In genomic region chr22:48566741-48567140, GRCh38 we compare ENCODE assay signal across 21 cellular contexts.
DNase-seq lines count a peak whose midpoint lies in the region; ATAC-seq and TF ChIP-seq lines count a peak whose summit lies in the region.
"Had no signal": no experiment of that assay in that cellular context is flagged by ENCODE, and none has a peak within 500 bp of the region (broad histone marks: within the 10 kb centered on the region; RNA-seq: fewer than 3 reads in every experiment).

No MANE protein-coding gene starts in this region.

- peaks cover 8% of the 10 kb centered on the region for H3K36me3 Mint-ChIP-seq in type B pancreatic cell

- H3K27ac ChIP-seq in A673 (ENCODE audit: low read depth, low read length, poor library complexity, severe bottlenecking): peak overlapping the region; percentile 78
- no peak overlapping the region for H3K27ac ChIP-seq in BLaER1
- H3K27ac ChIP-seq: stomach, transverse colon had no signal

- H3K27ac Mint-ChIP-seq in type B pancreatic cell: no peak overlapping the region
- H3K27ac Mint-ChIP-seq: activated B cell treated with CpG ODN at 0.5 μM for 24 hours; activated CD4-positive, alpha-beta memory T cell treated with anti-CD3 and anti-CD28 coated beads, Interleukin-2, amount 10 ng/mL, durations not matched to agents 7 days and 5 days; IgD-negative memory B cell had no signal

- intact Hi-C loops in A673 (cut with micrococcal nuclease; ENCODE audit: unreplicated experiment): no loop called here

- peaks cover 18% of the 10 kb centered on the region for H3K4me1 ChIP-seq in A673 (ENCODE audit: insufficient read depth, low read length, poor library complexity, severe bottlenecking)
- H3K4me1 ChIP-seq in BLaER1: peaks cover 17% of the 10 kb centered on the region
- peaks cover 21% of the 10 kb centered on the region for H3K4me1 ChIP-seq in Loucy (ENCODE audit: insufficient read depth, low read length, poor library complexity, severe bottlenecking)
- H3K4me1 ChIP-seq: transverse colon had no signal

- peaks cover 7% of the 10 kb centered on the region for H3K4me1 Mint-ChIP-seq in type B pancreatic cell (ENCODE audit: unreplicated experiment)

- H3K9ac ChIP-seq in BLaER1 (no peak overlapping the region), Loucy (ENCODE audit: low read depth, low read length, poor library complexity, severe bottlenecking) (peak overlapping the region; percentile 82)

- peaks cover 14% of the 10 kb centered on the region for H3K9me3 ChIP-seq in A673 (ENCODE audit: low read depth, low read length, poor library complexity, severe bottlenecking)
- peaks cover 25% of the 10 kb centered on the region for H3K9me3 ChIP-seq in BLaER1
- H3K9me3 ChIP-seq in Loucy (ENCODE audit: insufficient read depth, low read depth, low read length): peaks cover 15% of the 10 kb centered on the region; the same call in 1 of the 2 replicates
- H3K9me3 ChIP-seq: transverse colon had no signal

- peak overlapping the region; percentile 66 for H3K4me2 ChIP-seq in BLaER1
- H3K4me2 ChIP-seq in Loucy (ENCODE audit: low read depth, low read length, poor library complexity, severe bottlenecking): peak overlapping the region; percentile 88

- H3K27me3 ChIP-seq in A673 (replicated peaks; ENCODE audit: insufficient read depth, low read depth, low read length, poor library complexity): no peaks in the 10 kb centered on the region
- H3K27me3 ChIP-seq in BLaER1: peaks cover 36% of the 10 kb centered on the region
- H3K27me3 ChIP-seq in Loucy (ENCODE audit: insufficient read depth, low read length, poor library complexity, severe bottlenecking): no peaks in the 10 kb centered on the region
- H3K27me3 ChIP-seq: transverse colon had no signal

- no peaks in the 10 kb centered on the region for H3K9me2 ChIP-seq in Loucy (replicated peaks; ENCODE audit: low read depth, low read length)

- CTCF ChIA-PET in A673 (lab: Charles Lee): no interaction called here

- ATAC-seq in HG02870 (IDR thresholded peaks at IDR 0.05; ENCODE audit: unreplicated experiment): no peak
- ATAC-seq in GM21515 (IDR thresholded peaks at IDR 0.05; ENCODE audit: unreplicated experiment): no peak
- ATAC-seq: HCT116, left cardiac atrium had no signal

- TF ChIP-seq CTCF in A673 (conservative IDR thresholded peaks at IDR 0.05; ENCODE audit: low read depth, low read length) (no peak), Loucy (conservative IDR thresholded peaks at IDR 0.05; ENCODE audit: low read length) (no peak), type B pancreatic cell (conservative IDR thresholded peaks at IDR 0.05) (no peak)

- DNase-seq in A673 (ENCODE audit: low spot score) (no peak), foreskin melanocyte (peak; percentile 52), type B pancreatic cell (ENCODE audit: extremely low spot score, unreplicated experiment) (no peak), C1 segment of cervical spinal cord (lab: John Stamatoyannopoulos, UW) (no peak)
- DNase-seq: activated B cell treated with CpG ODN at 0.5 μM for 24 hours; activated CD4-positive, alpha-beta memory T cell treated with anti-CD3 and anti-CD28 coated beads, Interleukin-2, amount 10 ng/mL, durations not matched to agents 7 days and 5 days; activated gamma-delta T cell; AML-193; left cardiac atrium; mesenchymal stem cell; NCI-H1105 treated with DMSO at 0.1 percent for 48 hours; NCI-H2081; occipital lobe; stomach; transverse colon had no signal

- H3F3A ChIP-seq in Loucy (ENCODE audit: low read depth): no peaks in the 10 kb centered on the region

- H3K4me3 ChIP-seq in A673 (ENCODE audit: low read depth, low read length, poor library complexity, severe bottlenecking): peak overlapping the region; percentile 27
- no peak overlapping the region for H3K4me3 ChIP-seq in BLaER1
- H3K4me3 ChIP-seq in Loucy (ENCODE audit: low read length, poor library complexity, severe bottlenecking): peak overlapping the region; percentile 73
- H3K4me3 ChIP-seq: transverse colon had no signal

- no peak overlapping the region for H3K4me3 Mint-ChIP-seq in type B pancreatic cell
- H3K4me3 Mint-ChIP-seq: activated B cell treated with CpG ODN at 0.5 μM for 24 hours; activated CD4-positive, alpha-beta memory T cell treated with anti-CD3 and anti-CD28 coated beads, Interleukin-2, amount 10 ng/mL, durations not matched to agents 7 days and 5 days had no signal

- POLR2A ChIA-PET in A673 (lab: Charles Lee; ENCODE audit: low non-redundant PET): no interaction called here

- H3K9me3 Mint-ChIP-seq in type B pancreatic cell: peaks cover 6% of the 10 kb centered on the region

- BruUV-seq in A673 (replicated peaks; lab: Mats Ljungman, UMichigan): no TSS peak

- no peaks in the 10 kb centered on the region for H3K36me3 ChIP-seq in A673 (ENCODE audit: insufficient read depth, low read length, poor library complexity, severe bottlenecking)
- H3K36me3 ChIP-seq in BLaER1: no peaks in the 10 kb centered on the region
- no peaks in the 10 kb centered on the region for H3K36me3 ChIP-seq in Loucy (ENCODE audit: insufficient read depth, low read length)
- H3K36me3 ChIP-seq: stomach, transverse colon had no signal

- no peak overlapping the region for H2AFZ ChIP-seq in Loucy (ENCODE audit: low read length)

- peaks cover 7% of the 10 kb centered on the region for H3K27me3 Mint-ChIP-seq in type B pancreatic cell

- H4K20me1 ChIP-seq in BLaER1: 0 out of 2 replicates have a peak, but pooled peaks cover 11% of the 10 kb centered on the region
- H4K20me1 ChIP-seq in Loucy (ENCODE audit: insufficient read depth, low read length, poor library complexity, severe bottlenecking): no peaks in the 10 kb centered on the region

- no peaks in the 10 kb centered on the region for H3K79me2 ChIP-seq in Loucy (ENCODE audit: insufficient read depth, low read length)
